In the genomic region with DNA sequence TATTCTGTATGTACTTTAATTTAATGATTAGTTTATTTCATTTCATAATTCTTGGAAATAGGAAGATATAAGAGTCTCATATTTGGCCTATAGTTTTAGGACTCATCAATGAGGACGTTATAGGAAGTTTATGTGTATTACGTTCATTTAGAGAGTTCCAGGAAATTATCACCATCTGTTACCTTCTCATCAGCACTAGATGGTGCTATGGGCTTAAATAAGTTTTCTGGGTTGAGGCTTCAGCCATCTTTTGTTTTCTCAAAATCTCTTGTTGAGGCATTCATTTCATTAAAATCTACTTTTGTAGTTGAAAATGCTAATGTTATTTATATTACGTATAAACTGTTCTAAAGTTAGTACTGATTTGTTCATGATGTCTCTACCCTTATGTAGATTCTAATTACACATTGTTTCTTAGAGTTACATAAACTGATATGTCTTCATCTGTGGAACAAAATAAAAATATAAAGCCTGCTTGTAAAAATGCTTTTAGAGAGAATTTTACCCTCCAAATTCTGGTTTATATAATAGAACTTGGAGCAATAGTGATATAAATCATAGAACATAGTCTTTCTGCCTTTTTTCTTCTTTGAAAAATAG, we compare ENCODE assay signal across 9 cellular contexts.
A peak's percentile ranks its signal among the peaks of the same experiment; 100 is the strongest.
DNase-seq lines count a peak whose midpoint lies in the region; ATAC-seq, FAIRE-seq and TF ChIP-seq lines count a peak whose summit lies in the region.
"Had no signal": no experiment of that assay in that cellular context is flagged by ENCODE, and none has a peak within 500 bp of the region (broad histone marks: within the 10 kb centered on the region; RNA-seq: fewer than 3 reads in every experiment).

No MANE protein-coding gene starts in this region.

- H3K79me2 ChIP-seq in PC-3 (ENCODE audit: low read length) = no peaks in the 10 kb centered on the region
- no peaks in the 10 kb centered on the region for H3K79me2 ChIP-seq in H1 (ENCODE audit: control insufficient read depth in 1 of 2, insufficient read depth in 2 of 2, low read length in 2 of 2)

- H4K8ac ChIP-seq in H1 (ENCODE audit: extremely low read depth, insufficient read depth, low read length) = no peak overlapping the region

- intact Hi-C loops in A673 (cut with micrococcal nuclease; ENCODE audit: unreplicated experiment) (loop anchor here (2.0 to 5.0 kb wide), 4 partner anchors 406 to 1819 kb away; no protein-coding TSS in a partner anchor), PC-3 (cut with micrococcal nuclease) (loop anchor here (1.0 to 5.0 kb wide), 6 partner anchors 132 to 1818 kb away; no protein-coding TSS in a partner anchor), sciatic nerve (cut with DNase I) (no loop called here)
- intact Hi-C loops in naive thymus-derived CD4-positive, alpha-beta T cell (cut with micrococcal nuclease) = loop anchor here (1.0 to 10.0 kb wide), 8 partner anchors 326 to 1819 kb away; a partner anchor contains a TSS

- no peak overlapping the region for H4K91ac ChIP-seq in H1 (replicated peaks; ENCODE audit: insufficient read length, low read length)

- no peaks in the 10 kb centered on the region for H3F3A ChIP-seq in PC-3 (ENCODE audit: low read length, unreplicated experiment)

- DNase-seq in A673 (ENCODE audit: low spot score) = peak; percentile 75
- DNase-seq in HFF-Myc (ENCODE audit: extremely low read depth, low read depth) = peak; percentile 50
- DNase-seq in LoVo (ENCODE audit: low spot score) = peak; percentile 76
- peak; percentile 80 for DNase-seq in PC-3
- DNase-seq in H1 (ENCODE audit: low read depth in 1 of 2, low spot score in 2 of 2) = no peak
- peak in 7 of 9 donors; percentile 26 to 62 (median 52) for DNase-seq in naive thymus-derived CD4-positive, alpha-beta T cell
- no peak for DNase-seq in sciatic nerve (ENCODE audit: low spot score)

- no peaks in the 10 kb centered on the region for H3K79me1 ChIP-seq in H1 (ENCODE audit: low read depth, low read length)

- H3K9ac ChIP-seq in PC-3 (ENCODE audit: low read length) (no peak overlapping the region), H1 (replicated peaks in 1 of 4; ENCODE audit: extremely low read depth in 1 of 4, low read depth in 3 of 4, low read length in 3 of 4) (no peak overlapping the region)

- BruUV-seq in A673 (replicated peaks; lab: Mats Ljungman, UMichigan) (no TSS peak), PC-3 (replicated peaks; lab: Mats Ljungman, UMichigan) (no TSS peak)

- ATAC-seq in PC-3 (peak; percentile 79), sciatic nerve (no peak)
- ATAC-seq in naive thymus-derived CD4-positive, alpha-beta T cell = peak; percentile 84

- H3K4me3 ChIP-seq in A673 (ENCODE audit: low read depth, low read length, poor library complexity, severe bottlenecking) (no peak overlapping the region), HFF-Myc (replicated peaks; ENCODE audit: low read depth, low read length) (no peak overlapping the region), PC-3 (ENCODE audit: low read length) (no peak overlapping the region), H1 (ENCODE audit: extremely low read depth in 1 of 4, insufficient read depth in 2 of 4, low read depth in 3 of 4, low read length in 4 of 4) (no peak overlapping the region)
- H3K4me3 ChIP-seq in naive thymus-derived CD4-positive, alpha-beta T cell (ENCODE audit: low read length) = no peak overlapping the region
- H3K4me3 ChIP-seq: HAP-1 had no signal

- H3K27me3 ChIP-seq in A673 (replicated peaks; ENCODE audit: insufficient read depth, low read depth, low read length, poor library complexity) (peaks cover 4% of the 10 kb centered on the region), PC-3 (ENCODE audit: low read length) (no peaks in the 10 kb centered on the region), H1 (replicated peaks in 1 of 4; ENCODE audit: control insufficient read depth in 3 of 4, extremely low read depth in 1 of 4, insufficient read depth in 3 of 4, low read length in 3 of 4) (no peaks in the 10 kb centered on the region)
- no peaks in the 10 kb centered on the region for H3K27me3 ChIP-seq in naive thymus-derived CD4-positive, alpha-beta T cell (ENCODE audit: control insufficient read depth in 2 of 2, insufficient read depth in 2 of 2, low read length in 2 of 2)

- H3K27ac ChIP-seq in A673 (ENCODE audit: low read depth, low read length, poor library complexity, severe bottlenecking) (no peak overlapping the region), PC-3 (ENCODE audit: low read length) (no peak overlapping the region), H1 (ENCODE audit: low read depth, low read length) (no peak overlapping the region)
- no peak overlapping the region for H3K27ac ChIP-seq in naive thymus-derived CD4-positive, alpha-beta T cell (ENCODE audit: low read depth, low read length)

- no peak overlapping the region for H2BK20ac ChIP-seq in H1 (ENCODE audit: low read length)

- H3K36me3 Mint-ChIP-seq in naive thymus-derived CD4-positive, alpha-beta T cell = no peaks in the 10 kb centered on the region

- H4K5ac ChIP-seq in H1 (ENCODE audit: insufficient read length, low read depth, low read length) = no peak overlapping the region

- H2BK12ac ChIP-seq in H1 (ENCODE audit: low read depth, low read length) = no peak overlapping the region

- H4K20me1 ChIP-seq in PC-3 (ENCODE audit: low read length) = no peaks in the 10 kb centered on the region
- no peaks in the 10 kb centered on the region for H4K20me1 ChIP-seq in H1 (replicated peaks in 1 of 2; ENCODE audit: control insufficient read depth in 1 of 2, insufficient read depth in 2 of 2, low read length in 2 of 2)

- TF ChIP-seq CTCF in A673 (conservative IDR thresholded peaks at IDR 0.05; ENCODE audit: low read depth, low read length) (peak; percentile 72), GM12872 (IDR thresholded peaks at IDR 0.05; ENCODE audit: insufficient read depth, low read depth, low read length) (peak; percentile 52), HFF-Myc (IDR thresholded peaks at IDR 0.05; ENCODE audit: low read depth, low read length, missing control alignments) (peak; percentile 33), PC-3 (conservative IDR thresholded peaks at IDR 0.05; ENCODE audit: low read depth, low read length) (peak; percentile 91), H1 (IDR thresholded peaks at IDR 0.05; ENCODE audit: control extremely low read depth in 1 of 3, insufficient read depth in 1 of 3, low read depth in 1 of 3, low read length in 3 of 3) (peak in 2 of 3 experiments; percentile 51 to 56; a peak in 2 of 4 replicates)

- peak; percentile 86 for TF ChIP-seq RAD21 in H1 (IDR thresholded peaks at IDR 0.05 in 1 of 2, conservative IDR thresholded peaks at IDR 0.05 in 1 of 2; ENCODE audit: low read depth in 2 of 2, low read length in 2 of 2)

- H2BK120ac ChIP-seq in H1 (replicated peaks; ENCODE audit: low read depth, low read length) = no peak overlapping the region

- FAIRE-seq in H1 (lab: Jason Lieb, UNC) = peak; percentile 79

- peak overlapping the region; percentile 38 for H3K4me2 ChIP-seq in PC-3 (ENCODE audit: low read length)
- H3K4me2 ChIP-seq in H1 (ENCODE audit: insufficient read depth in 1 of 2, low read depth in 2 of 2, low read length in 2 of 2) = no peak overlapping the region

- TF ChIP-seq EP300 in H1 (IDR thresholded peaks at IDR 0.05; ENCODE audit: borderline replicate concordance in 1 of 2, low read depth in 2 of 2, low read length in 2 of 2) = no peak

- H3K14ac ChIP-seq in H1 (ENCODE audit: insufficient read length) = no peak overlapping the region

- CTCF ChIA-PET in A673 (lab: Charles Lee) = no interaction called here
- CTCF ChIA-PET in PC-3 (lab: Charles Lee) = no interaction called here
- CTCF ChIA-PET in H1 (lab: Charles Lee; ENCODE audit: partially characterized antibody) = interaction anchor here (0.7 to 4.7 kb wide), 13 partner anchors 8 to 1384 kb away, joined by 3 to 29 read pairs (median 3); no protein-coding TSS in a partner anchor
- CTCF ChIA-PET in naive thymus-derived CD4-positive, alpha-beta T cell (lab: Charles Lee) = interaction anchor here (0.6 to 3.1 kb wide), 4 partner anchors 406 to 1820 kb away, joined by 3 to 42 read pairs (median 4); no protein-coding TSS in a partner anchor

- no peaks in the 10 kb centered on the region for H3K9me2 ChIP-seq in PC-3 (replicated peaks; ENCODE audit: low read length)

- peaks cover 0 to 12% (median 5%) of the 10 kb centered on the region in 5 donors for H3K27me3 Mint-ChIP-seq in naive thymus-derived CD4-positive, alpha-beta T cell

- H2BK15ac ChIP-seq in H1 (ENCODE audit: low read length) = no peak overlapping the region

- no peak overlapping the region for H3K4ac ChIP-seq in H1 (replicated peaks; ENCODE audit: insufficient read length, low read depth, low read length)

- TF ChIP-seq POLR2A in H1 (IDR thresholded peaks at IDR 0.05; ENCODE audit: control extremely low read depth in 1 of 2, low read depth in 2 of 2, low read length in 2 of 2) = no peak

- H3K9me3 Mint-ChIP-seq in naive thymus-derived CD4-positive, alpha-beta T cell = no peaks in the 10 kb centered on the region

- peaks cover 0 to 3% (median 0%) of the 10 kb centered on the region in 7 donors for H3K4me1 Mint-ChIP-seq in naive thymus-derived CD4-positive, alpha-beta T cell

- POLR2A ChIA-PET in A673 (lab: Charles Lee; ENCODE audit: low non-redundant PET) (no interaction called here), PC-3 (lab: Charles Lee; ENCODE audit: unreplicated experiment) (no interaction called here), H1 (lab: Charles Lee; ENCODE audit: partially characterized antibody) (no interaction called here)
- POLR2A ChIA-PET in naive thymus-derived CD4-positive, alpha-beta T cell (lab: Charles Lee) = no interaction called here

- no peak overlapping the region for H2AK5ac ChIP-seq in H1 (ENCODE audit: low read depth, low read length)

- no peak overlapping the region for H2BK5ac ChIP-seq in H1 (ENCODE audit: low read depth, low read length)

- no peaks in the 10 kb centered on the region for H3K36me3 ChIP-seq in A673 (ENCODE audit: insufficient read depth, low read length, poor library complexity, severe bottlenecking)
- no peaks in the 10 kb centered on the region for H3K36me3 ChIP-seq in PC-3 (ENCODE audit: low read depth, low read length)
- H3K36me3 ChIP-seq in H1 (ENCODE audit: control insufficient read depth in 2 of 4, insufficient read depth in 4 of 4, low read length in 3 of 4) = no peaks in the 10 kb centered on the region
- no peaks in the 10 kb centered on the region for H3K36me3 ChIP-seq in naive thymus-derived CD4-positive, alpha-beta T cell (ENCODE audit: control insufficient read depth in 2 of 3, insufficient read depth in 3 of 3, low read length in 3 of 3)
- H3K36me3 ChIP-seq: HAP-1 had no signal

- H3K4me3 Mint-ChIP-seq in naive thymus-derived CD4-positive, alpha-beta T cell = no peak overlapping the region

- no peak overlapping the region for H3K18ac ChIP-seq in H1 (ENCODE audit: extremely low read depth, low read length)

- no peaks in the 10 kb centered on the region for H3K4me1 ChIP-seq in A673 (ENCODE audit: insufficient read depth, low read length, poor library complexity, severe bottlenecking)
- H3K4me1 ChIP-seq in PC-3 (ENCODE audit: insufficient read depth, low read length) = no peaks in the 10 kb centered on the region
- H3K4me1 ChIP-seq in H1 (replicated peaks in 1 of 4; ENCODE audit: control insufficient read depth in 3 of 4, insufficient read depth in 4 of 4, low read length in 3 of 4) = peaks cover 0 to 2% (median 0%) of the 10 kb centered on the region in 4 experiments; a peak in 1 of 7 replicates
- H3K4me1 ChIP-seq in naive thymus-derived CD4-positive, alpha-beta T cell (ENCODE audit: control insufficient read depth in 2 of 2, insufficient read depth in 2 of 2, low read length in 2 of 2) = no peaks in the 10 kb centered on the region
- H3K4me1 ChIP-seq: HAP-1 had no signal

- H3K9me3 ChIP-seq in A673 (ENCODE audit: low read depth, low read length, poor library complexity, severe bottlenecking) (no peaks in the 10 kb centered on the region), PC-3 (ENCODE audit: low read length) (no peaks in the 10 kb centered on the region), H1 (ENCODE audit: insufficient read depth in 2 of 2, low read depth in 1 of 2, low read length in 1 of 2) (no peaks in the 10 kb centered on the region)
- no peaks in the 10 kb centered on the region for H3K9me3 ChIP-seq in naive thymus-derived CD4-positive, alpha-beta T cell (ENCODE audit: control insufficient read depth in 2 of 3, low read length in 3 of 3)
- H3K9me3 ChIP-seq: HAP-1 had no signal

- no peak overlapping the region for H3K23ac ChIP-seq in H1 (ENCODE audit: insufficient read length)

- H2AFZ ChIP-seq in PC-3 (ENCODE audit: low read length) = peak overlapping the region; percentile 80
- peak overlapping the region; percentile 80 for H2AFZ ChIP-seq in H1 (ENCODE audit: low read length)

- no peaks in the 10 kb centered on the region for H3K23me2 ChIP-seq in H1 (ENCODE audit: low read depth, low read length)

- H3K56ac ChIP-seq in H1 (replicated peaks; ENCODE audit: insufficient read length, low read depth, low read length) = no peak overlapping the region

- H3K27ac Mint-ChIP-seq in naive thymus-derived CD4-positive, alpha-beta T cell = no peak overlapping the region

- 17% methylated on average over 3 of the region's 3 CpGs; no CpG with 5 or more reads in 1 of the 2 experiments for WGBS in H1 (ENCODE audit: extremely low coverage in 1 of 2, insufficient coverage in 1 of 2, insufficient read length in 1 of 2, insufficient replicate concordance in 2 of 2, low coverage in 1 of 2, low lambda C conversion rate in 2 of 2, missing lambda C conversion rate in 1 of 2), 2 experiments

Comparison
In these comparisons a context has a peak if more than half of its experiments do, and no peak if none do; other contexts are left out.
1. DNase-seq: peak in A673 (single experiment), HFF-Myc (single experiment), LoVo (single experiment), PC-3 (single experiment) and naive thymus-derived CD4-positive, alpha-beta T cell (7 of 9); none in H1 (0 of 2) and sciatic nerve (single experiment).
2. CTCF ChIP-seq: peak in every context shown above with its lines; median percentile 91 in PC-3; 72 in A673; 54 in H1; 52 in GM12872; 33 in HFF-Myc.
3. CTCF ChIA-PET loops: an anchor here in H1 (0.7 to 4.7 kb wide) and naive thymus-derived CD4-positive, alpha-beta T cell (0.6 to 3.1 kb wide); none called in A673 and PC-3.